ENCODE assay signal across 11 cellular contexts in genomic region chr3:130242850-130243569, GRCh38.
A peak's percentile ranks its signal among the peaks of the same experiment; 100 is the strongest.
DNase-seq lines count a peak whose midpoint lies in the region; TF ChIP-seq lines count a peak whose summit lies in the region.
"Had no signal": no experiment of that assay in that cellular context is flagged by ENCODE, and none has a peak within 500 bp of the region (broad histone marks: within the 10 kb centered on the region; RNA-seq: fewer than 3 reads in every experiment).

No MANE protein-coding gene starts in this region.

- H2AFZ ChIP-seq in mammary epithelial cell (ENCODE audit: low read depth, low read length): no peak overlapping the region

- no peaks in the 10 kb centered on the region for H3K9me3 Mint-ChIP-seq in neural crest cell
- H3K9me3 Mint-ChIP-seq in CD8-positive, alpha-beta memory T cell: no peaks in the 10 kb centered on the region
- no peaks in the 10 kb centered on the region for H3K9me3 Mint-ChIP-seq in mesothelial cell of epicardium

- H3K36me3 ChIP-seq in mammary epithelial cell (ENCODE audit: insufficient read depth, low read length): no peaks in the 10 kb centered on the region
- no peaks in the 10 kb centered on the region for H3K36me3 ChIP-seq in CD8-positive, alpha-beta memory T cell (ENCODE audit: insufficient read depth, low read length)

- H3K27ac Mint-ChIP-seq in neural crest cell (ENCODE audit: unreplicated experiment) (no peak overlapping the region), mesothelial cell of epicardium (no peak overlapping the region)
- no peak overlapping the region for H3K27ac Mint-ChIP-seq in CD8-positive, alpha-beta memory T cell

- H3K9me3 ChIP-seq in mammary epithelial cell (replicated peaks; ENCODE audit: insufficient read depth, low read length): no peaks in the 10 kb centered on the region
- no peaks in the 10 kb centered on the region for H3K9me3 ChIP-seq in CD8-positive, alpha-beta memory T cell (ENCODE audit: low read length)

- BruUV-seq in mammary epithelial cell (replicated peaks; lab: Mats Ljungman, UMichigan): no TSS peak

- H3K27ac ChIP-seq in mammary epithelial cell (ENCODE audit: insufficient read depth, low read depth, low read length): no peak overlapping the region
- no peak overlapping the region for H3K27ac ChIP-seq in CD8-positive, alpha-beta memory T cell (ENCODE audit: low read depth, low read length)
- H3K27ac ChIP-seq: dorsolateral prefrontal cortex had no signal

- CTCF ChIA-PET in mammary epithelial cell (lab: Charles Lee; ENCODE audit: low non-redundant PET): no interaction called here
- CTCF ChIA-PET in CD8-positive, alpha-beta memory T cell (lab: Charles Lee): no interaction called here

- POLR2A ChIA-PET in CD8-positive, alpha-beta memory T cell (lab: Charles Lee): no interaction called here

- TF ChIP-seq CTCF in mammary epithelial cell (conservative IDR thresholded peaks at IDR 0.05 in 1 of 2, IDR thresholded peaks at IDR 0.05 in 1 of 2; ENCODE audit: extremely low read depth in 1 of 2, insufficient read depth in 1 of 2, low read depth in 1 of 2, low read length in 2 of 2): peak in 1 of 2 donors; percentile 43
- peak; percentile 50 for TF ChIP-seq CTCF in neural crest cell (conservative IDR thresholded peaks at IDR 0.05)
- no peak for TF ChIP-seq CTCF in mesothelial cell of epicardium (IDR thresholded peaks at IDR 0.05; ENCODE audit: unreplicated experiment)

- 29% methylated on average over 2 of the region's 3 CpGs for WGBS in mammary epithelial cell (ENCODE audit: low coverage, missing lambda C conversion rate)

- H4K20me1 ChIP-seq in mammary epithelial cell (ENCODE audit: insufficient read depth, low read length): no peaks in the 10 kb centered on the region

- H3K36me3 Mint-ChIP-seq in neural crest cell (ENCODE audit: low read depth): no peaks in the 10 kb centered on the region
- no peaks in the 10 kb centered on the region for H3K36me3 Mint-ChIP-seq in CD8-positive, alpha-beta memory T cell
- no peaks in the 10 kb centered on the region for H3K36me3 Mint-ChIP-seq in mesothelial cell of epicardium

- H3K27me3 Mint-ChIP-seq in neural crest cell (ENCODE audit: low read depth) (peaks cover 2% of the 10 kb centered on the region), mesothelial cell of epicardium (ENCODE audit: low read depth) (peaks cover 30% of the 10 kb centered on the region)
- peaks cover 3 to 27% of the 10 kb centered on the region in 2 donors for H3K27me3 Mint-ChIP-seq in CD8-positive, alpha-beta memory T cell

- H3K27me3 ChIP-seq in mammary epithelial cell (ENCODE audit: insufficient read depth, low read length): no peaks in the 10 kb centered on the region
- no peaks in the 10 kb centered on the region for H3K27me3 ChIP-seq in CD8-positive, alpha-beta memory T cell (ENCODE audit: insufficient read depth, low read length, poor library complexity, severe bottlenecking)

- intact Hi-C loops in mammary epithelial cell (cut with micrococcal nuclease): loop anchor here (5.0 to 10.0 kb wide), 2 partner anchors 98 to 301 kb away; no protein-coding TSS in a partner anchor

- DNase-seq in DMS153 (lab: John Stamatoyannopoulos, UW) (peak; percentile 22), DMS153 treated with DMSO at 0.1 percent for 48 hours (lab: John Stamatoyannopoulos, UW; ENCODE audit: unreplicated experiment) (no peak), KBM-7 (peak; percentile 23), mammary epithelial cell (peak; percentile 8), neural crest cell (ENCODE audit: low read depth, low spot score) (no peak), mesothelial cell of epicardium (ENCODE audit: low spot score in 2 of 2, unreplicated experiment in 2 of 2) (no peak)
- no peak for DNase-seq in CD8-positive, alpha-beta memory T cell
- no peak for DNase-seq in stimulated activated CD4-positive, alpha-beta T cell treated with anti-CD3 and anti-CD28 coated beads, Interleukin-15, amount 100 ng/mL, for 24 hours
- DNase-seq: 8988T, dorsolateral prefrontal cortex, NCI-H524 treated with DMSO at 0.1 percent for 48 hours had no signal

- H3K4me2 ChIP-seq in mammary epithelial cell (ENCODE audit: insufficient read depth, low read depth, low read length): no peak overlapping the region

- H3K4me1 ChIP-seq in mammary epithelial cell (ENCODE audit: insufficient read depth, low read length): no peaks in the 10 kb centered on the region
- no peaks in the 10 kb centered on the region for H3K4me1 ChIP-seq in CD8-positive, alpha-beta memory T cell (ENCODE audit: insufficient read depth, low read length)

- H3K9ac ChIP-seq in mammary epithelial cell (ENCODE audit: insufficient read depth, low read length): no peak overlapping the region

- no peaks in the 10 kb centered on the region for H3K4me1 Mint-ChIP-seq in neural crest cell
- H3K4me1 Mint-ChIP-seq in CD8-positive, alpha-beta memory T cell: no peaks in the 10 kb centered on the region
- H3K4me1 Mint-ChIP-seq in mesothelial cell of epicardium: peaks cover 6% of the 10 kb centered on the region

- H3K4me3 ChIP-seq in mammary epithelial cell (replicated peaks in 1 of 3; ENCODE audit: insufficient read depth in 1 of 3, low read depth in 2 of 3, low read length in 3 of 3): no peak overlapping the region
- no peak overlapping the region for H3K4me3 ChIP-seq in CD8-positive, alpha-beta memory T cell (ENCODE audit: low read length)
- H3K4me3 ChIP-seq: dorsolateral prefrontal cortex had no signal

- no peaks in the 10 kb centered on the region for H3K79me2 ChIP-seq in mammary epithelial cell (ENCODE audit: insufficient read depth, low read length)

- in situ Hi-C loops in KBM-7 (cut with MboI; ENCODE audit: low pct_unique_long_range_greater_than_20kb, low sequenced_read_pairs): no loop called here
- in situ Hi-C loops in mammary epithelial cell (cut with MboI; ENCODE audit: low sequenced_read_pairs in 2 of 2): no loop called here

- dilution Hi-C loops in mammary epithelial cell (cut with HindIII; ENCODE audit: low sequenced_read_pairs): no loop called here

- H3K4me3 Mint-ChIP-seq in neural crest cell (no peak overlapping the region), mesothelial cell of epicardium (no peak overlapping the region)
- H3K4me3 Mint-ChIP-seq in CD8-positive, alpha-beta memory T cell: no peak overlapping the region

Comparison
In these comparisons a context has a peak if more than half of its experiments do, and no peak if none do; other contexts are left out.
1. DNase-seq: peak in DMS153 (single experiment), KBM-7 (single experiment) and mammary epithelial cell (single experiment); none in DMS153 treated with DMSO at 0.1 percent for 48 hours (single experiment), neural crest cell (single experiment), CD8-positive, alpha-beta memory T cell (0 of 5), mesothelial cell of epicardium (0 of 2) and stimulated activated CD4-positive, alpha-beta T cell treated with anti-CD3 and anti-CD28 coated beads, Interleukin-15, amount 100 ng/mL, for 24 hours (single experiment).